ENCODE assay signal across 2 cellular contexts in the genomic region with DNA sequence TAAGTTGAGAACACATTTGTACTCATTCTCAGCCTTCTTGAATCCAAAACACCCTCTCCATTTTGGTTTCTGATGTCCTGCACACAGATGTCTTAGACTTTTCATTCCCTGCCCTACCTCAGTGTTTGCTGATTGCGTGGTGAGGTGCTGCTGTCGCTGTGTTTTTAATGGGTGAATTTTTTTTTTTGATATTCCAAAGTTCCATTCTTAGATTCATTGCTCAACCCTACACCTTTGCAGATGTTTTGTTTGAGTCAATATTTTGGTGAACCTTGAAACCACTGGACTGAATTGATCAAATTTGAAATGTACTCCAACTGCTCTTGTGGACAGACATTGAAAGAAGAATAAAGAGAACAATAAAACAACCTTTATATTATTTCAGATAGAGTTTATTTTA.
TF ChIP-seq lines count a peak whose summit lies in the region.

No MANE protein-coding gene starts in this region.

TF ChIP-seq in liver, 16 proteins besides CTCF, POLR2A, EP300 and RAD21 (continued from another document):
- peak in 1 of 2 donors; percentile 74 for TF ChIP-seq JUND (IDR thresholded peaks at IDR 0.05)
- TF ChIP-seq FOXA1 (IDR thresholded peaks at IDR 0.05): peak; percentile 44
- TF ChIP-seq HNF4A (conservative IDR thresholded peaks at IDR 0.05): peak; percentile 89 to 94
- TF ChIP-seq, protein P1, sequence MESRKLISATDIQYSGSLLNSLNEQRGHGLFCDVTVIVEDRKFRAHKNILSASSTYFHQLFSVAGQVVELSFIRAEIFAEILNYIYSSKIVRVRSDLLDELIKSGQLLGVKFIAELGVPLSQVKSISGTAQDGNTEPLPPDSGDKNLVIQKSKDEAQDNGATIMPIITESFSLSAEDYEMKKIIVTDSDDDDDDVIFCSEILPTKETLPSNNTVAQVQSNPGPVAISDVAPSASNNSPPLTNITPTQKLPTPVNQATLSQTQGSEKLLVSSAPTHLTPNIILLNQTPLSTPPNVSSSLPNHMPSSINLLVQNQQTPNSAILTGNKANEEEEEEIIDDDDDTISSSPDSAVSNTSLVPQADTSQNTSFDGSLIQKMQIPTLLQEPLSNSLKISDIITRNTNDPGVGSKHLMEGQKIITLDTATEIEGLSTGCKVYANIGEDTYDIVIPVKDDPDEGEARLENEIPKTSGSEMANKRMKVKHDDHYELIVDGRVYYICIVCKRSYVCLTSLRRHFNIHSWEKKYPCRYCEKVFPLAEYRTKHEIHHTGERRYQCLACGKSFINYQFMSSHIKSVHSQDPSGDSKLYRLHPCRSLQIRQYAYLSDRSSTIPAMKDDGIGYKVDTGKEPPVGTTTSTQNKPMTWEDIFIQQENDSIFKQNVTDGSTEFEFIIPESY (IDR thresholded peaks at IDR 0.05): peak; percentile 71
- TF ChIP-seq NR2F2 (IDR thresholded peaks at IDR 0.05): no peak
- TF ChIP-seq SP1 (IDR thresholded peaks at IDR 0.05): peak; percentile 79
- TF ChIP-seq, protein P2, sequence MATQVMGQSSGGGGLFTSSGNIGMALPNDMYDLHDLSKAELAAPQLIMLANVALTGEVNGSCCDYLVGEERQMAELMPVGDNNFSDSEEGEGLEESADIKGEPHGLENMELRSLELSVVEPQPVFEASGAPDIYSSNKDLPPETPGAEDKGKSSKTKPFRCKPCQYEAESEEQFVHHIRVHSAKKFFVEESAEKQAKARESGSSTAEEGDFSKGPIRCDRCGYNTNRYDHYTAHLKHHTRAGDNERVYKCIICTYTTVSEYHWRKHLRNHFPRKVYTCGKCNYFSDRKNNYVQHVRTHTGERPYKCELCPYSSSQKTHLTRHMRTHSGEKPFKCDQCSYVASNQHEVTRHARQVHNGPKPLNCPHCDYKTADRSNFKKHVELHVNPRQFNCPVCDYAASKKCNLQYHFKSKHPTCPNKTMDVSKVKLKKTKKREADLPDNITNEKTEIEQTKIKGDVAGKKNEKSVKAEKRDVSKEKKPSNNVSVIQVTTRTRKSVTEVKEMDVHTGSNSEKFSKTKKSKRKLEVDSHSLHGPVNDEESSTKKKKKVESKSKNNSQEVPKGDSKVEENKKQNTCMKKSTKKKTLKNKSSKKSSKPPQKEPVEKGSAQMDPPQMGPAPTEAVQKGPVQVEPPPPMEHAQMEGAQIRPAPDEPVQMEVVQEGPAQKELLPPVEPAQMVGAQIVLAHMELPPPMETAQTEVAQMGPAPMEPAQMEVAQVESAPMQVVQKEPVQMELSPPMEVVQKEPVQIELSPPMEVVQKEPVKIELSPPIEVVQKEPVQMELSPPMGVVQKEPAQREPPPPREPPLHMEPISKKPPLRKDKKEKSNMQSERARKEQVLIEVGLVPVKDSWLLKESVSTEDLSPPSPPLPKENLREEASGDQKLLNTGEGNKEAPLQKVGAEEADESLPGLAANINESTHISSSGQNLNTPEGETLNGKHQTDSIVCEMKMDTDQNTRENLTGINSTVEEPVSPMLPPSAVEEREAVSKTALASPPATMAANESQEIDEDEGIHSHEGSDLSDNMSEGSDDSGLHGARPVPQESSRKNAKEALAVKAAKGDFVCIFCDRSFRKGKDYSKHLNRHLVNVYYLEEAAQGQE (IDR thresholded peaks at IDR 0.05): peak; percentile 19
- TF ChIP-seq FOXA2 (IDR thresholded peaks at IDR 0.05): peak; percentile 59
- TF ChIP-seq, protein P3, sequence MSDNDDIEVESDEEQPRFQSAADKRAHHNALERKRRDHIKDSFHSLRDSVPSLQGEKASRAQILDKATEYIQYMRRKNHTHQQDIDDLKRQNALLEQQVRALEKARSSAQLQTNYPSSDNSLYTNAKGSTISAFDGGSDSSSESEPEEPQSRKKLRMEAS (IDR thresholded peaks at IDR 0.05): no peak
- peak in 1 of 2 donors; percentile 30 for TF ChIP-seq EGR1 (IDR thresholded peaks at IDR 0.05; ENCODE audit: low read depth in 2 of 2)
- TF ChIP-seq TAF1 (conservative IDR thresholded peaks at IDR 0.05): no peak
TF ChIP-seq in liver: peak in this region for 12.

TF ChIP-seq in HepG2, 621 proteins besides CTCF, POLR2A, EP300 and RAD21 (continued from another document):
- TF ChIP-seq, protein P4, sequence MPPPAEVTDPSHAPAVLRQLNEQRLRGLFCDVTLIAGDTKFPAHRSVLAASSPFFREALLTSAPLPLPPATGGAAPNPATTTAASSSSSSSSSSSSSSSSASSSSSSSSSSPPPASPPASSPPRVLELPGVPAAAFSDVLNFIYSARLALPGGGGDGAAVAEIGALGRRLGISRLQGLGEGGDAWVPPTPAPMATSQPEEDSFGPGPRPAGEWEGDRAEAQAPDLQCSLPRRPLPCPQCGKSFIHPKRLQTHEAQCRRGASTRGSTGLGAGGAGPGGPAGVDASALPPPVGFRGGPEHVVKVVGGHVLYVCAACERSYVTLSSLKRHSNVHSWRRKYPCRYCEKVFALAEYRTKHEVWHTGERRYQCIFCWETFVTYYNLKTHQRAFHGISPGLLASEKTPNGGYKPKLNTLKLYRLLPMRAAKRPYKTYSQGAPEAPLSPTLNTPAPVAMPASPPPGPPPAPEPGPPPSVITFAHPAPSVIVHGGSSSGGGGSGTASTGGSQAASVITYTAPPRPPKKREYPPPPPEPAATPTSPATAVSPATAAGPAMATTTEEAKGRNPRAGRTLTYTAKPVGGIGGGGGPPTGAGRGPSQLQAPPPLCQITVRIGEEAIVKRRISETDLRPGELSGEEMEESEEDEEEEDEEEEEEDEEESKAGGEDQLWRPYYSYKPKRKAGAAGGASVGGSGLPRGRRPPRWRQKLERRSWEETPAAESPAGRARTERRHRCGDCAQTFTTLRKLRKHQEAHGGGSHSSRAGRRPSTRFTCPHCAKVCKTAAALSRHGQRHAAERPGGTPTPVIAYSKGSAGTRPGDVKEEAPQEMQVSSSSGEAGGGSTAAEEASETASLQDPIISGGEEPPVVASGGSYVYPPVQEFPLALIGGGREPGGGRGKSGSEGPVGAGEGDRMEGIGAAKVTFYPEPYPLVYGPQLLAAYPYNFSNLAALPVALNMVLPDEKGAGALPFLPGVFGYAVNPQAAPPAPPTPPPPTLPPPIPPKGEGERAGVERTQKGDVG (CRISPR knock-in tag; IDR thresholded peaks at IDR 0.05; ENCODE audit: borderline replicate concordance): no peak
- TF ChIP-seq KLF16 (CRISPR knock-in tag; IDR thresholded peaks at IDR 0.05) (no peak), ZMYM2 (CRISPR knock-in tag; IDR thresholded peaks at IDR 0.05) (no peak), NFE2L2 (IDR thresholded peaks at IDR 0.05; ENCODE audit: low read length) (no peak), POLR2AphosphoS2 (IDR thresholded peaks at IDR 0.05; ENCODE audit: low read depth, low read length) (no peak), AKAP8 (CRISPR knock-in tag; IDR thresholded peaks at IDR 0.05) (no peak), ZNF878 (CRISPR knock-in tag; IDR thresholded peaks at IDR 0.05) (no peak), FOSL2 (CRISPR knock-in tag; IDR thresholded peaks at IDR 0.05) (no peak), ZNF577 (CRISPR knock-in tag; IDR thresholded peaks at IDR 0.05; ENCODE audit: borderline replicate concordance, low read depth) (no peak), MEF2D (CRISPR knock-in tag; IDR thresholded peaks at IDR 0.05) (no peak), ZNF143 (CRISPR knock-in tag; IDR thresholded peaks at IDR 0.05) (no peak), PRMT3 (CRISPR knock-in tag; IDR thresholded peaks at IDR 0.05; ENCODE audit: borderline replicate concordance, low read depth) (no peak)
- TF ChIP-seq, protein P2 (IDR thresholded peaks at IDR 0.05; ENCODE audit: borderline replicate concordance in 1 of 2, low read depth in 1 of 2, low read length in 2 of 2): no peak
- TF ChIP-seq, protein P5, sequence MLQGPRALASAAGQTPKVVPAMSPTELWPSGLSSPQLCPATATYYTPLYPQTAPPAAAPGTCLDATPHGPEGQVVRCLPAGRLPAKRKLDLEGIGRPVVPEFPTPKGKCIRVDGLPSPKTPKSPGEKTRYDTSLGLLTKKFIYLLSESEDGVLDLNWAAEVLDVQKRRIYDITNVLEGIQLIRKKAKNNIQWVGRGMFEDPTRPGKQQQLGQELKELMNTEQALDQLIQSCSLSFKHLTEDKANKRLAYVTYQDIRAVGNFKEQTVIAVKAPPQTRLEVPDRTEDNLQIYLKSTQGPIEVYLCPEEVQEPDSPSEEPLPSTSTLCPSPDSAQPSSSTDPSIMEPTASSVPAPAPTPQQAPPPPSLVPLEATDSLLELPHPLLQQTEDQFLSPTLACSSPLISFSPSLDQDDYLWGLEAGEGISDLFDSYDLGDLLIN (CRISPR knock-in tag; IDR thresholded peaks at IDR 0.05; ENCODE audit: borderline replicate concordance): no peak
- TF ChIP-seq, protein P6, sequence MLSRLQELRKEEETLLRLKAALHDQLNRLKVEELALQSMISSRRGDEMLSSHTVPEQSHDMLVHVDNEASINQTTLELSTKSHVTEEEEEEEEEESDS (CRISPR knock-in tag; IDR thresholded peaks at IDR 0.05; ENCODE audit: borderline replicate concordance): no peak
- TF ChIP-seq, protein P7, sequence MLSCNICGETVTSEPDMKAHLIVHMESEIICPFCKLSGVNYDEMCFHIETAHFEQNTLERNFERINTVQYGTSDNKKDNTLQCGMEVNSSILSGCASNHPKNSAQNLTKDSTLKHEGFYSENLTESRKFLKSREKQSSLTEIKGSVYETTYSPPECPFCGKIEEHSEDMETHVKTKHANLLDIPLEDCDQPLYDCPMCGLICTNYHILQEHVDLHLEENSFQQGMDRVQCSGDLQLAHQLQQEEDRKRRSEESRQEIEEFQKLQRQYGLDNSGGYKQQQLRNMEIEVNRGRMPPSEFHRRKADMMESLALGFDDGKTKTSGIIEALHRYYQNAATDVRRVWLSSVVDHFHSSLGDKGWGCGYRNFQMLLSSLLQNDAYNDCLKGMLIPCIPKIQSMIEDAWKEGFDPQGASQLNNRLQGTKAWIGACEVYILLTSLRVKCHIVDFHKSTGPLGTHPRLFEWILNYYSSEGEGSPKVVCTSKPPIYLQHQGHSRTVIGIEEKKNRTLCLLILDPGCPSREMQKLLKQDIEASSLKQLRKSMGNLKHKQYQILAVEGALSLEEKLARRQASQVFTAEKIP (CRISPR knock-in tag; IDR thresholded peaks at IDR 0.05; ENCODE audit: borderline replicate concordance): no peak
- TF ChIP-seq, protein P8, sequence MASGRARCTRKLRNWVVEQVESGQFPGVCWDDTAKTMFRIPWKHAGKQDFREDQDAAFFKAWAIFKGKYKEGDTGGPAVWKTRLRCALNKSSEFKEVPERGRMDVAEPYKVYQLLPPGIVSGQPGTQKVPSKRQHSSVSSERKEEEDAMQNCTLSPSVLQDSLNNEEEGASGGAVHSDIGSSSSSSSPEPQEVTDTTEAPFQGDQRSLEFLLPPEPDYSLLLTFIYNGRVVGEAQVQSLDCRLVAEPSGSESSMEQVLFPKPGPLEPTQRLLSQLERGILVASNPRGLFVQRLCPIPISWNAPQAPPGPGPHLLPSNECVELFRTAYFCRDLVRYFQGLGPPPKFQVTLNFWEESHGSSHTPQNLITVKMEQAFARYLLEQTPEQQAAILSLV (CRISPR knock-in tag; IDR thresholded peaks at IDR 0.05; ENCODE audit: borderline replicate concordance): no peak
